7 cellular contexts compared by ENCODE assay signal in genomic region chr1:3746389-3746783, GRCh38. TPM values are rescaled to one million over a fixed set of nuclear protein-coding genes. Genes with fewer than 3 reads are reported as not detected.
DNase-seq lines count a peak whose midpoint lies in the region; ATAC-seq and TF ChIP-seq lines count a peak whose summit lies in the region.

No MANE protein-coding gene starts in this region.

- POLR2A ChIA-PET in HEK293 (lab: Yijun Ruan, JAX) = no interaction called here
- POLR2A ChIA-PET in activated CD8-positive, alpha-beta T cell treated with anti-CD3 and anti-CD28 coated beads for 36 hours (lab: Charles Lee) = no interaction called here

- CTCF ChIA-PET in HEK293 (lab: Yijun Ruan, JAX) = no interaction called here
- CTCF ChIA-PET in activated CD8-positive, alpha-beta T cell treated with anti-CD3 and anti-CD28 coated beads for 36 hours (lab: Charles Lee) = interaction anchor here (1.3 kb wide), 1 partner anchor 22 kb away, joined by 3 read pairs; no protein-coding TSS in a partner anchor

- H3K27me3 Mint-ChIP-seq in activated CD8-positive, alpha-beta T cell treated with anti-CD3 and anti-CD28 coated beads for 36 hours = no peaks in the 10 kb centered on the region
- H3K27me3 Mint-ChIP-seq in stimulated activated memory B cell treated with anti-CD40 and anti-IgM and Interleukin-4, amounts not matched to agents 10 μg/mL and 1 μg/mL and 100 μg/mL, for 72 hours = peaks cover 2% of the 10 kb centered on the region

- peak overlapping the region; percentile 76 for H3K4me3 Mint-ChIP-seq in activated CD8-positive, alpha-beta T cell treated with anti-CD3 and anti-CD28 coated beads for 36 hours
- peak overlapping the region; percentile 79 for H3K4me3 Mint-ChIP-seq in stimulated activated memory B cell treated with anti-CD40 and anti-IgM and Interleukin-4, amounts not matched to agents 10 μg/mL and 1 μg/mL and 100 μg/mL, for 72 hours

- H3K36me3 ChIP-seq in HEK293 (ENCODE audit: control insufficient read depth in 2 of 2, insufficient read depth in 1 of 2, low read length in 2 of 2) (peaks cover 7 to 45% of the 10 kb centered on the region in 2 experiments; a peak in 2 of 3 replicates), right atrium auricular region (peaks cover 15% of the 10 kb centered on the region)

- H3K27ac Mint-ChIP-seq in activated CD8-positive, alpha-beta T cell treated with anti-CD3 and anti-CD28 coated beads for 36 hours = peak overlapping the region; percentile 64
- H3K27ac Mint-ChIP-seq in stimulated activated memory B cell treated with anti-CD40 and anti-IgM and Interleukin-4, amounts not matched to agents 10 μg/mL and 1 μg/mL and 100 μg/mL, for 72 hours = peak overlapping the region; percentile 71

- H3K9me3 ChIP-seq in HEK293 (ENCODE audit: control insufficient read depth, insufficient read depth, low read depth, low read length) (no peaks in the 10 kb centered on the region), right atrium auricular region (no peaks in the 10 kb centered on the region)

- H3K9me3 Mint-ChIP-seq in activated CD8-positive, alpha-beta T cell treated with anti-CD3 and anti-CD28 coated beads for 36 hours = no peaks in the 10 kb centered on the region
- H3K9me3 Mint-ChIP-seq in stimulated activated memory B cell treated with anti-CD40 and anti-IgM and Interleukin-4, amounts not matched to agents 10 μg/mL and 1 μg/mL and 100 μg/mL, for 72 hours = no peaks in the 10 kb centered on the region

- H3K4me1 ChIP-seq in HEK293 (ENCODE audit: control insufficient read depth, insufficient read depth, low read length) = no peaks in the 10 kb centered on the region
- H3K4me1 ChIP-seq in right atrium auricular region = peaks cover 0 to 34% of the 10 kb centered on the region in 2 donors

- peak overlapping the region; percentile 45; the same call in 1 of the 2 replicates for H3K27ac ChIP-seq in HEK293 (ENCODE audit: extremely low read depth, low read depth, low read length)
- H3K27ac ChIP-seq in right atrium auricular region = peak overlapping the region; percentile 78 to 82

- ATAC-seq in activated CD8-positive, alpha-beta T cell treated with anti-CD3 and anti-CD28 coated beads for 36 hours = no peak
- peak; percentile 18 for ATAC-seq in stimulated activated memory B cell treated with anti-CD40 and anti-IgM and Interleukin-4, amounts not matched to agents 10 μg/mL and 1 μg/mL and 100 μg/mL, for 72 hours
- ATAC-seq in activated CD4-positive, CD25-positive, alpha-beta regulatory T cell treated with anti-CD3 and anti-CD28 coated beads, Interleukin-2, amount 50 U/mL, for 24 hours = no peak
- ATAC-seq in GM18498 (IDR thresholded peaks at IDR 0.05; ENCODE audit: unreplicated experiment) = no peak
- no peak for ATAC-seq in HG02973 (IDR thresholded peaks at IDR 0.05; ENCODE audit: unreplicated experiment)

- TF ChIP-seq CTCF in HEK293 (tag by site-specific recombination; IDR thresholded peaks at IDR 0.05) = no peak
- TF ChIP-seq CTCF in activated CD8-positive, alpha-beta T cell treated with anti-CD3 and anti-CD28 coated beads for 36 hours (IDR thresholded peaks at IDR 0.05) = no peak
- no peak for TF ChIP-seq CTCF in right atrium auricular region (IDR thresholded peaks at IDR 0.05)

- no peak for DNase-seq in activated CD8-positive, alpha-beta T cell treated with anti-CD3 and anti-CD28 coated beads for 36 hours
- DNase-seq in right atrium auricular region (ENCODE audit: low spot score) = no peak

- no peaks in the 10 kb centered on the region for H3K36me3 Mint-ChIP-seq in activated CD8-positive, alpha-beta T cell treated with anti-CD3 and anti-CD28 coated beads for 36 hours (ENCODE audit: low read depth)
- peaks cover 10% of the 10 kb centered on the region for H3K36me3 Mint-ChIP-seq in stimulated activated memory B cell treated with anti-CD40 and anti-IgM and Interleukin-4, amounts not matched to agents 10 μg/mL and 1 μg/mL and 100 μg/mL, for 72 hours

- peaks cover 25% of the 10 kb centered on the region for H3K4me1 Mint-ChIP-seq in activated CD8-positive, alpha-beta T cell treated with anti-CD3 and anti-CD28 coated beads for 36 hours (ENCODE audit: low read depth)
- H3K4me1 Mint-ChIP-seq in stimulated activated memory B cell treated with anti-CD40 and anti-IgM and Interleukin-4, amounts not matched to agents 10 μg/mL and 1 μg/mL and 100 μg/mL, for 72 hours = peaks cover 38% of the 10 kb centered on the region

- H3K27me3 ChIP-seq in right atrium auricular region = no peaks in the 10 kb centered on the region

- peak overlapping the region; percentile 83 for H3K4me3 ChIP-seq in HEK293 (ENCODE audit: low read depth, low read length)
- H3K4me3 ChIP-seq in right atrium auricular region = peak overlapping the region; percentile 71 to 86

- intact Hi-C loops in activated CD8-positive, alpha-beta T cell treated with anti-CD3 and anti-CD28 coated beads for 36 hours (cut with micrococcal nuclease) = no loop called here

TF ChIP-seq in HEK293, 187 proteins besides CTCF, POLR2A, EP300 and RAD21:
- TF ChIP-seq ZNF449 (tag by site-specific recombination; IDR thresholded peaks at IDR 0.05) (no peak), ZNF423 (tag by site-specific recombination; IDR thresholded peaks at IDR 0.05) (no peak), SP2 (tag by site-specific recombination; IDR thresholded peaks at IDR 0.05) (0 out of 2 replicates have a peak, but pooled peaks have one; percentile 25), ZNF791 (tag by site-specific recombination; IDR thresholded peaks at IDR 0.05) (no peak), ZNF335 (tag by site-specific recombination; conservative IDR thresholded peaks at IDR 0.05) (0 out of 2 replicates have a peak, but pooled peaks have one; percentile 9), MYNN (tag by site-specific recombination; IDR thresholded peaks at IDR 0.05; ENCODE audit: borderline replicate concordance) (no peak), ZNF837 (tag by site-specific recombination; IDR thresholded peaks at IDR 0.05) (no peak)
- TF ChIP-seq, protein P1, sequence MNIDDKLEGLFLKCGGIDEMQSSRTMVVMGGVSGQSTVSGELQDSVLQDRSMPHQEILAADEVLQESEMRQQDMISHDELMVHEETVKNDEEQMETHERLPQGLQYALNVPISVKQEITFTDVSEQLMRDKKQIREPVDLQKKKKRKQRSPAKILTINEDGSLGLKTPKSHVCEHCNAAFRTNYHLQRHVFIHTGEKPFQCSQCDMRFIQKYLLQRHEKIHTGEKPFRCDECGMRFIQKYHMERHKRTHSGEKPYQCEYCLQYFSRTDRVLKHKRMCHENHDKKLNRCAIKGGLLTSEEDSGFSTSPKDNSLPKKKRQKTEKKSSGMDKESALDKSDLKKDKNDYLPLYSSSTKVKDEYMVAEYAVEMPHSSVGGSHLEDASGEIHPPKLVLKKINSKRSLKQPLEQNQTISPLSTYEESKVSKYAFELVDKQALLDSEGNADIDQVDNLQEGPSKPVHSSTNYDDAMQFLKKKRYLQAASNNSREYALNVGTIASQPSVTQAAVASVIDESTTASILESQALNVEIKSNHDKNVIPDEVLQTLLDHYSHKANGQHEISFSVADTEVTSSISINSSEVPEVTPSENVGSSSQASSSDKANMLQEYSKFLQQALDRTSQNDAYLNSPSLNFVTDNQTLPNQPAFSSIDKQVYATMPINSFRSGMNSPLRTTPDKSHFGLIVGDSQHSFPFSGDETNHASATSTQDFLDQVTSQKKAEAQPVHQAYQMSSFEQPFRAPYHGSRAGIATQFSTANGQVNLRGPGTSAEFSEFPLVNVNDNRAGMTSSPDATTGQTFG (tag by site-specific recombination; IDR thresholded peaks at IDR 0.05; ENCODE audit: borderline replicate concordance) = no peak
TF ChIP-seq in HEK293: peak in this region for 2.

RNA-seq across cellular contexts. Expression of gene CCDC27, which starts 5.9 kb away (rescaled TPM):
- total RNA-seq in activated CD8-positive, alpha-beta T cell treated with anti-CD3 and anti-CD28 coated beads for 36 hours = not detected
- not detected for total RNA-seq in right atrium auricular region

RNA-seq across cellular contexts. Expression of gene SMIM1, which starts 26.2 kb away (rescaled TPM):
- total RNA-seq in activated CD8-positive, alpha-beta T cell treated with anti-CD3 and anti-CD28 coated beads for 36 hours = 1 to 10 TPM; 1.5 to 2.2 TPM
- 10 to 100 TPM; 40.4 to 54.6 TPM for total RNA-seq in right atrium auricular region

RNA-seq across cellular contexts. Expression of gene LRRC47, which starts 49.9 kb away (rescaled TPM):
- 10 to 100 TPM; 32.6 to 33.1 TPM for total RNA-seq in activated CD8-positive, alpha-beta T cell treated with anti-CD3 and anti-CD28 coated beads for 36 hours
- total RNA-seq in right atrium auricular region = 10 to 100 TPM; 31.7 to 33.6 TPM

Comparison
In these comparisons a context has a peak if more than half of its experiments do, and no peak if none do; other contexts are left out.
1. RNA of gene SMIM1, which starts 26.2 kb away (total RNA-seq): 40.4 to 54.6 TPM in right atrium auricular region; 1.5 to 2.2 TPM in activated CD8-positive, alpha-beta T cell treated with anti-CD3 and anti-CD28 coated beads for 36 hours; every median in the first group is over 10 times any median in the second.